Comparison of ENCODE assay signal across 21 cellular contexts in the genomic region with DNA sequence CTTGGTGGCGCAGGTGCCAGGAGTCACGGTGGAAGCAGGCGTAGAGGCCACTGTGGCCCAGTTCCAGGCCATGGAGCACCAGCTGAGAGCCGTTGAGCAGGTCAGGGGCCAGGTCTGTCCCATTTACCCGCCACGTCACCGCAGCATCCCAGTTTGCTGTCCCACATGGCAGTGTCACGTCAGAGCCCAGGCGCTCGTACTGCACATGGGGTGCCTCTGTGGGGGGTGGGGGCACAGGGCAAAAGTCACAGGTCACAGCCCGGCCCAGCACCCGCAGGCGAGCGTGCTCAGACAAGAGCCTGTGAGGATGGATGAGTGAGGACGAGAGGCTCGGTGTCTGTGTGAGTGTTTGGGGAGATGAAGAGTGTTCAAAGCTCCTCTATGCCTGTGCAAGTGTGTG. TPM values are rescaled to one million over a fixed set of nuclear protein-coding genes. Genes with fewer than 3 reads are reported as not detected.
DNase-seq lines count a peak whose midpoint lies in the region; ATAC-seq and TF ChIP-seq lines count a peak whose summit lies in the region.
"Had no signal": no experiment of that assay in that cellular context is flagged by ENCODE, and none has a peak within 500 bp of the region (broad histone marks: within the 10 kb centered on the region; RNA-seq: fewer than 3 reads in every experiment).

No MANE protein-coding gene starts in this region.

- H3K4ac ChIP-seq in neuronal stem cell (ENCODE audit: low read length), result no peak overlapping the region

- peak overlapping the region; percentile 78 for H3K18ac ChIP-seq in neuronal stem cell (ENCODE audit: low read length)

- peaks cover 22% of the 10 kb centered on the region for H3K27me3 Mint-ChIP-seq in activated CD8-positive, alpha-beta memory T cell treated with anti-CD3 and anti-CD28 coated beads, Interleukin-2, amount 10 ng/mL, durations not matched to agents 7 days and 5 days

- peak overlapping the region; percentile 28 for H2AK5ac ChIP-seq in neuronal stem cell (ENCODE audit: low read depth, low read length)

- no peak for DNase-seq in activated CD8-positive, alpha-beta memory T cell treated with anti-CD3 and anti-CD28 coated beads, Interleukin-2, amount 10 ng/mL, durations not matched to agents 7 days and 5 days
- no peak for DNase-seq in activated CD8-positive, alpha-beta memory T cell treated with anti-CD3 and anti-CD28 coated beads, Interleukin-2, amount 50 U/mL, for 48 hours
- DNase-seq in mucosa of descending colon (peak in 2 of 3 donors; percentile 16 to 34), neuronal stem cell (ENCODE audit: low spot score) (no peak), NCI-H187 treated with DMSO at 0.1 percent for 48 hours (lab: John Stamatoyannopoulos, UW) (no peak), A172 (ENCODE audit: low spot score) (no peak)
- DNase-seq: CD4-positive, alpha-beta memory T cell; DMS153; DMS79; GDM1; GM23248; HCEC 1CT had no signal

- no peaks in the 10 kb centered on the region for H3K36me3 Mint-ChIP-seq in activated CD8-positive, alpha-beta memory T cell treated with anti-CD3 and anti-CD28 coated beads, Interleukin-2, amount 10 ng/mL, durations not matched to agents 7 days and 5 days
- H3K36me3 Mint-ChIP-seq: CD14-positive monocyte; CD4-positive, alpha-beta memory T cell; IgD-negative memory B cell had no signal

- TF ChIP-seq POLR2A in gastroesophageal sphincter (IDR thresholded peaks at IDR 0.05), result no peak

- no peak overlapping the region for H3K14ac ChIP-seq in neuronal stem cell (ENCODE audit: low read length)

- H4K91ac ChIP-seq in neuronal stem cell (ENCODE audit: low read depth, low read length, poor library complexity), result no peak overlapping the region

- H2BK5ac ChIP-seq in neuronal stem cell (ENCODE audit: low read length), result no peak overlapping the region

- no CpG with 5 or more reads among the region's 16 CpGs for WGBS in neuronal stem cell (ENCODE audit: extremely low coverage in 2 of 2, insufficient read length in 2 of 2, insufficient replicate concordance in 1 of 2), 2 donors
- no CpG with 5 or more reads among the region's 16 CpGs for WGBS in gastroesophageal sphincter (ENCODE audit: low coverage in 1 of 2), 2 donors

- no peak for TF ChIP-seq EP300 in gastroesophageal sphincter (IDR thresholded peaks at IDR 0.05)

- intact Hi-C loops in mucosa of descending colon (cut with DNase I, micrococcal nuclease), result no loop called here

- no peak overlapping the region for H3K9ac ChIP-seq in neuronal stem cell (ENCODE audit: low read depth, low read length, poor library complexity)
- H3K9ac ChIP-seq: BLaER1, GM23248 had no signal

- TF ChIP-seq CTCF in mucosa of descending colon (IDR thresholded peaks at IDR 0.05) (no peak), gastroesophageal sphincter (IDR thresholded peaks at IDR 0.05) (no peak)

- peaks cover 9% of the 10 kb centered on the region for H3K79me1 ChIP-seq in neuronal stem cell (ENCODE audit: low read depth, low read length)

- H3K36me3 ChIP-seq in mucosa of descending colon (ENCODE audit: low read depth), result no peaks in the 10 kb centered on the region
- H3K36me3 ChIP-seq in neuronal stem cell (replicated peaks in 1 of 2; ENCODE audit: control insufficient read depth in 2 of 2, insufficient read depth in 2 of 2, low read length in 2 of 2), result peaks cover 31 to 97% of the 10 kb centered on the region in 2 donors
- H3K36me3 ChIP-seq in gastroesophageal sphincter, result no peaks in the 10 kb centered on the region
- H3K36me3 ChIP-seq: BLaER1 had no signal

- H2AFZ ChIP-seq in neuronal stem cell (ENCODE audit: low read length), result no peak overlapping the region
- H2AFZ ChIP-seq: GM23248 had no signal

- no peak overlapping the region for H4K8ac ChIP-seq in neuronal stem cell (ENCODE audit: low read depth, low read length)

- H3K27ac Mint-ChIP-seq in activated CD8-positive, alpha-beta memory T cell treated with anti-CD3 and anti-CD28 coated beads, Interleukin-2, amount 10 ng/mL, durations not matched to agents 7 days and 5 days, result no peak overlapping the region
- H3K27ac Mint-ChIP-seq: CD14-positive monocyte had no signal

- H3K27ac ChIP-seq in neuronal stem cell (replicated peaks; ENCODE audit: low read length) (peak overlapping the region; percentile 74), gastroesophageal sphincter (no peak overlapping the region)
- H3K27ac ChIP-seq: 22Rv1, BLaER1, GM23248, HL-60 had no signal

- no peaks in the 10 kb centered on the region for H3K27me3 ChIP-seq in neuronal stem cell (ENCODE audit: control insufficient read depth in 3 of 3, insufficient read depth in 3 of 3, low read depth in 1 of 3, low read length in 3 of 3)
- peaks cover 73% of the 10 kb centered on the region for H3K27me3 ChIP-seq in gastroesophageal sphincter

- H2BK120ac ChIP-seq in neuronal stem cell (ENCODE audit: low read depth, low read length), result no peak overlapping the region

- H3K4me3 ChIP-seq in mucosa of descending colon (no peak overlapping the region), neuronal stem cell (ENCODE audit: low read length in 2 of 2) (no peak overlapping the region), gastroesophageal sphincter (no peak overlapping the region)
- H3K4me3 ChIP-seq: BLaER1, GM23248 had no signal

- H3K4me1 Mint-ChIP-seq in activated CD8-positive, alpha-beta memory T cell treated with anti-CD3 and anti-CD28 coated beads, Interleukin-2, amount 10 ng/mL, durations not matched to agents 7 days and 5 days, result no peaks in the 10 kb centered on the region
- H3K4me1 Mint-ChIP-seq: CD14-positive monocyte had no signal

- peak overlapping the region; percentile 30 for H2BK12ac ChIP-seq in neuronal stem cell (ENCODE audit: low read length)

- H3K9me3 ChIP-seq in mucosa of descending colon (no peaks in the 10 kb centered on the region), neuronal stem cell (replicated peaks in 1 of 2; ENCODE audit: control insufficient read depth in 2 of 2, insufficient read depth in 1 of 2, low read depth in 1 of 2, low read length in 2 of 2) (peaks cover 5 to 25% of the 10 kb centered on the region in 2 donors), gastroesophageal sphincter (peaks cover 0 to 4% (median 0%) of the 10 kb centered on the region in 3 donors)
- H3K9me3 ChIP-seq: BLaER1 had no signal

- peak overlapping the region; percentile 5 for H2BK15ac ChIP-seq in neuronal stem cell (ENCODE audit: low read length)

- H3K4me3 Mint-ChIP-seq in activated CD8-positive, alpha-beta memory T cell treated with anti-CD3 and anti-CD28 coated beads, Interleukin-2, amount 10 ng/mL, durations not matched to agents 7 days and 5 days, result no peak overlapping the region
- H3K4me3 Mint-ChIP-seq: CD14-positive monocyte; CD4-positive, alpha-beta memory T cell; IgD-negative memory B cell had no signal

- H3K4me1 ChIP-seq in mucosa of descending colon (ENCODE audit: low read depth) (peaks cover 10% of the 10 kb centered on the region), neuronal stem cell (ENCODE audit: control insufficient read depth in 2 of 2, insufficient read depth in 1 of 2, low read depth in 1 of 2, low read length in 2 of 2) (peaks cover 22 to 53% of the 10 kb centered on the region in 2 donors), gastroesophageal sphincter (peaks cover 0 to 16% (median 4%) of the 10 kb centered on the region in 3 donors)
- H3K4me1 ChIP-seq: BLaER1 had no signal

- no peak overlapping the region for H3K4me2 ChIP-seq in neuronal stem cell (ENCODE audit: insufficient read depth, low read length, poor library complexity, severe bottlenecking)
- H3K4me2 ChIP-seq: BLaER1 had no signal

- ATAC-seq in activated CD8-positive, alpha-beta memory T cell treated with anti-CD3 and anti-CD28 coated beads, Interleukin-2, amount 10 ng/mL, durations not matched to agents 7 days and 5 days, result peak; percentile 12
- ATAC-seq in mucosa of descending colon (no peak), gastroesophageal sphincter (no peak)

- CTCF ChIA-PET in activated CD8-positive, alpha-beta memory T cell treated with anti-CD3 and anti-CD28 coated beads, Interleukin-2, amount 10 ng/mL, durations not matched to agents 7 days and 5 days (lab: Charles Lee), result no interaction called here

- H3K9me3 Mint-ChIP-seq in activated CD8-positive, alpha-beta memory T cell treated with anti-CD3 and anti-CD28 coated beads, Interleukin-2, amount 10 ng/mL, durations not matched to agents 7 days and 5 days (ENCODE audit: low read depth), result no peaks in the 10 kb centered on the region

- peak overlapping the region; percentile 12 for H3K23ac ChIP-seq in neuronal stem cell (ENCODE audit: low read depth, low read length, poor library complexity)

RNA-seq across cellular contexts. Expression of a gene that starts 24.9 kb away (rescaled TPM):
- not detected for total RNA-seq in activated CD8-positive, alpha-beta memory T cell treated with anti-CD3 and anti-CD28 coated beads, Interleukin-2, amount 10 ng/mL, durations not matched to agents 7 days and 5 days
- total RNA-seq in mucosa of descending colon (10 to 100 TPM in 1 of 3 donors, 1 to 10 TPM in 2; 1.5 to 14.5 (median 7.7) TPM), gastroesophageal sphincter (10 to 100 TPM in 1 of 4 donors, 1 to 10 TPM in 1, under 1 TPM in 2; 0.47 to 11.6 (median 1.6) TPM)
- 127 TPM for polyA plus RNA-seq in neuronal stem cell (2013, experiment 1 of 2)
- 126 TPM for polyA plus RNA-seq in neuronal stem cell (2013, experiment 2 of 2)
- 0.69 TPM in 1 of 2 replicates, not detected in the other for total RNA-seq in A172 (2014; rRNA removed; shearing (Covaris generic))
- total RNA-seq: CD4-positive, alpha-beta memory T cell; Daoy; GM23248; HT1080 had no signal
- polyA plus RNA-seq: AG04450; CD14-positive monocyte; CD4-positive, alpha-beta memory T cell; GM23248; IgD-negative memory B cell had no signal

RNA-seq across cellular contexts. Expression of a gene that starts 41.8 kb away (rescaled TPM):
- not detected for total RNA-seq in activated CD8-positive, alpha-beta memory T cell treated with anti-CD3 and anti-CD28 coated beads, Interleukin-2, amount 10 ng/mL, durations not matched to agents 7 days and 5 days
- total RNA-seq in mucosa of descending colon (1 to 10 TPM; 1.4 to 2.0 (median 1.5) TPM), gastroesophageal sphincter (1 to 10 TPM in 1 of 4 donors, under 1 TPM in 2, not detected in 1; 0.30 to 1.1 (median 0.31) TPM)
- 18.0 TPM for polyA plus RNA-seq in neuronal stem cell (2013, experiment 1 of 2)
- 16.3 TPM for polyA plus RNA-seq in neuronal stem cell (2013, experiment 2 of 2)
- 0.43 and 1.1 TPM in 2 replicates for total RNA-seq in A172 (2014; rRNA removed; shearing (Covaris generic))
- total RNA-seq: CD4-positive, alpha-beta memory T cell; GM23248 had no signal
- polyA plus RNA-seq: AG04450, GM23248, IgD-negative memory B cell had no signal

RNA-seq across cellular contexts. Expression of a gene that starts 47.3 kb away (rescaled TPM):
- 10 to 100 TPM; 27.2 to 27.8 TPM for total RNA-seq in activated CD8-positive, alpha-beta memory T cell treated with anti-CD3 and anti-CD28 coated beads, Interleukin-2, amount 10 ng/mL, durations not matched to agents 7 days and 5 days
- 10 to 100 TPM; 29.4 to 47.2 (median 39.4) TPM for total RNA-seq in mucosa of descending colon
- polyA plus RNA-seq in neuronal stem cell (2013, experiment 1 of 2), result 53.6 TPM
- 52.2 TPM for polyA plus RNA-seq in neuronal stem cell (2013, experiment 2 of 2)
- 10 to 100 TPM; 16.6 to 29.4 (median 21.2) TPM for total RNA-seq in gastroesophageal sphincter
- 20.1 and 26.2 TPM in 2 replicates for total RNA-seq in A172 (2014; rRNA removed; shearing (Covaris generic))

RNA-seq across cellular contexts. Expression of a gene that starts 55.7 kb away (rescaled TPM):
- total RNA-seq in activated CD8-positive, alpha-beta memory T cell treated with anti-CD3 and anti-CD28 coated beads, Interleukin-2, amount 10 ng/mL, durations not matched to agents 7 days and 5 days, result 100 to 1,000 TPM; 106 to 120 TPM
- total RNA-seq in mucosa of descending colon, result 10 to 100 TPM; 64.4 to 67.1 (median 64.7) TPM
- 135 TPM for polyA plus RNA-seq in neuronal stem cell (2013, experiment 1 of 2)
- polyA plus RNA-seq in neuronal stem cell (2013, experiment 2 of 2), result 139 TPM
- total RNA-seq in gastroesophageal sphincter, result 100 to 1,000 TPM in 2 of 4 donors, 10 to 100 TPM in 2; 80.5 to 136 (median 98.7) TPM
- 98.4 and 138 TPM in 2 replicates for total RNA-seq in A172 (2014; rRNA removed; shearing (Covaris generic))

Comparison
In these comparisons a context has a peak if more than half of its experiments do, and no peak if none do; other contexts are left out.
1. DNase-seq: peak in mucosa of descending colon (2 of 3); none in activated CD8-positive, alpha-beta memory T cell treated with anti-CD3 and anti-CD28 coated beads, Interleukin-2, amount 10 ng/mL, durations not matched to agents 7 days and 5 days (single experiment), activated CD8-positive, alpha-beta memory T cell treated with anti-CD3 and anti-CD28 coated beads, Interleukin-2, amount 50 U/mL, for 48 hours (single experiment), neuronal stem cell (single experiment), NCI-H187 treated with DMSO at 0.1 percent for 48 hours (single experiment) and A172 (single experiment).